In genomic region chrX:130339408-130340222, GRCh38 we compare ENCODE assay signal across 8 cellular contexts. TPM values are rescaled to one million over a fixed set of nuclear protein-coding genes. Genes with fewer than 3 reads are reported as not detected.
DNase-seq lines count a peak whose midpoint lies in the region; ATAC-seq and TF ChIP-seq lines count a peak whose summit lies in the region.

TSS of gene SLC25A14 (plus strand) at chrX:130339919. CDS start at chrX:130340279, 360 bp downstream.

- peaks cover 8% of the 10 kb centered on the region for H3K27me3 ChIP-seq in adrenal gland
- H3K27me3 ChIP-seq in left ventricle myocardium inferior (ENCODE audit: low read depth), result no peaks in the 10 kb centered on the region
- no peaks in the 10 kb centered on the region for H3K27me3 ChIP-seq in psoas muscle (ENCODE audit: insufficient read depth in 3 of 3, low read length in 2 of 3)
- no peaks in the 10 kb centered on the region for H3K27me3 ChIP-seq in uterus

- WGBS in adrenal gland, 4 donors, result 0 to 36% (median 17%) methylated on average over 14 to 55 of the region's 55 CpGs
- 0 to 36% (median 0%) methylated on average over 37 to 55 of the region's 55 CpGs for WGBS in psoas muscle, 3 donors

- H3K4me3 ChIP-seq in adrenal gland, result peak within 1 kb of the TSS; percentile 36 to 70 (median 56)
- peak within 1 kb of the TSS; percentile 81 for H3K4me3 ChIP-seq in left ventricle myocardium inferior
- peak within 1 kb of the TSS; percentile 80 for H3K4me3 ChIP-seq in psoas muscle
- peak within 1 kb of the TSS; percentile 59 to 61 for H3K4me3 ChIP-seq in uterus

- ATAC-seq in HG02840 (IDR thresholded peaks at IDR 0.05; ENCODE audit: low FRiP score, unreplicated experiment) (peak; percentile 90), psoas muscle (peak; percentile 82 to 99 (median 90))

- intact Hi-C loops in adrenal gland (cut with DNase I), result no loop called here
- intact Hi-C loops in left ventricle myocardium inferior (cut with micrococcal nuclease), result no loop called here
- intact Hi-C loops in psoas muscle (cut with DNase I), result loop anchor here in 1 of 2 donors (5.0 kb wide), 1 partner anchor 58 kb away; no protein-coding TSS in a partner anchor
- intact Hi-C loops in uterus (cut with DNase I; ENCODE audit: low total_unique reads), result no loop called here

- H3K9me3 ChIP-seq in adrenal gland (replicated peaks in 1 of 3), result no peaks in the 10 kb centered on the region
- no peaks in the 10 kb centered on the region for H3K9me3 ChIP-seq in left ventricle myocardium inferior (replicated peaks)
- H3K9me3 ChIP-seq in psoas muscle, result no peaks in the 10 kb centered on the region
- H3K9me3 ChIP-seq in uterus, result no peaks in the 10 kb centered on the region

- DNase-seq in NCI-H1436 (lab: John Stamatoyannopoulos, UW) (peak; percentile 70), T-helper 1 cell (peak; percentile 32 to 78 (median 60)), adrenal gland (peak; percentile 53 to 85 (median 73)), left ventricle myocardium inferior (peak; percentile 65), psoas muscle (peak; percentile 67 to 85), uterus (peak; percentile 71 to 72)

- H3K36me3 ChIP-seq in adrenal gland (replicated peaks in 1 of 2), result no peaks in the 10 kb centered on the region
- no peaks in the 10 kb centered on the region for H3K36me3 ChIP-seq in left ventricle myocardium inferior
- no peaks in the 10 kb centered on the region for H3K36me3 ChIP-seq in psoas muscle (ENCODE audit: insufficient read depth in 1 of 2, low read depth in 1 of 2)
- H3K36me3 ChIP-seq in uterus, result no peaks in the 10 kb centered on the region

- TF ChIP-seq CTCF in adrenal gland (IDR thresholded peaks at IDR 0.05) (no peak), left ventricle myocardium inferior (IDR thresholded peaks at IDR 0.05; ENCODE audit: borderline replicate concordance) (no peak), psoas muscle (IDR thresholded peaks at IDR 0.05) (no peak), uterus (IDR thresholded peaks at IDR 0.05) (no peak)

- peak within 1 kb of the TSS in 1 of 5 donors; percentile 44 for H3K27ac ChIP-seq in adrenal gland
- H3K27ac ChIP-seq in left ventricle myocardium inferior (replicated peaks), result peak within 1 kb of the TSS; percentile 65
- H3K27ac ChIP-seq in psoas muscle, result peak within 1 kb of the TSS; percentile 60
- H3K27ac ChIP-seq in uterus, result peak within 1 kb of the TSS in 1 of 2 donors; percentile 75

- peaks cover 0 to 3% of the 10 kb centered on the region in 2 donors for H3K4me1 ChIP-seq in adrenal gland (replicated peaks in 1 of 2)
- H3K4me1 ChIP-seq in left ventricle myocardium inferior, result peaks cover 17% of the 10 kb centered on the region
- no peaks in the 10 kb centered on the region for H3K4me1 ChIP-seq in psoas muscle
- no peaks in the 10 kb centered on the region for H3K4me1 ChIP-seq in uterus

- TF ChIP-seq POLR2A in GM15510 (IDR thresholded peaks at IDR 0.05; ENCODE audit: borderline replicate concordance, extremely low read depth, insufficient read length), result peak; percentile 55
- TF ChIP-seq POLR2A in adrenal gland (IDR thresholded peaks at IDR 0.05), result peak in 1 of 2 donors; percentile 31
- TF ChIP-seq POLR2A in uterus (IDR thresholded peaks at IDR 0.05), result peak in 1 of 2 donors; percentile 22

RNA-seq across cellular contexts. Expression of gene SLC25A14, which starts in this region (rescaled TPM):
- total RNA-seq in adrenal gland, result 10 to 100 TPM in 5 of 8 donors, 1 to 10 TPM in 3; 4.8 to 22.9 (median 11.1) TPM
- polyA plus RNA-seq in adrenal gland, result 10 to 100 TPM; 17.1 to 29.2 (median 28.9) TPM
- total RNA-seq in left ventricle myocardium inferior, result 6.7 TPM
- 1 to 10 TPM; 3.5 to 7.1 (median 5.3) TPM for total RNA-seq in psoas muscle
- polyA plus RNA-seq in psoas muscle, result 10 to 100 TPM in 1 of 3 donors, 1 to 10 TPM in 2; 7.5 to 19.2 (median 8.2) TPM
- total RNA-seq in uterus, result 10 to 100 TPM in 3 of 4 donors, 1 to 10 TPM in 1; 3.3 to 27.6 (median 15.6) TPM
